Comparison of ENCODE assay signal across 17 cellular contexts in the genomic region with DNA sequence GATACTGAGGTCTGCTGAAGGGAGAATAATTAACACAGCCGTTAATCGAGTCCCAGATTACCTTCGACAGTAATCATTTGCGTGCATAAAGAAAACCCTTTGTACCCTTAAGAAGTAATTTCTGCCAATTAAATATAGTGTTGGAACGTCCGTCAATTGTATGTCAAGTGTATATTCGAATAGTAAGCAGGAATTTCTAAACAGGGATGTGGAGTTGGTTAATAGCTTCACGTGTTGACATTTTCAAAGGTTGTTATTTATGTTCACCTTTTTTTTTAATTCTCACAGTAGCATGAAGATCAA. TPM values are rescaled to one million over a fixed set of nuclear protein-coding genes. Genes with fewer than 3 reads are reported as not detected.
A peak's percentile ranks its signal among the peaks of the same experiment; 100 is the strongest.
DNase-seq lines count a peak whose midpoint lies in the region; ATAC-seq, FAIRE-seq and TF ChIP-seq lines count a peak whose summit lies in the region.
"Had no signal": no experiment of that assay in that cellular context is flagged by ENCODE, and none has a peak within 500 bp of the region (broad histone marks: within the 10 kb centered on the region; RNA-seq: fewer than 3 reads in every experiment).

No MANE protein-coding gene starts in this region.

- H3K27me3 ChIP-seq in iPS-20b (ENCODE audit: insufficient read depth, low read length): peaks cover 54% of the 10 kb centered on the region

- peak overlapping the region; percentile 56 for H3K4me3 Mint-ChIP-seq in stimulated activated effector memory CD8-positive, alpha-beta T cell treated with anti-CD3 and anti-CD28 coated beads, Interleukin-12 subunit alpha, Interleukin-12 subunit beta, amount 100 ng/mL, for 72 hours
- no peak overlapping the region for H3K4me3 Mint-ChIP-seq in activated CD8-positive, alpha-beta T cell treated with anti-CD3 and anti-CD28 coated beads, Interleukin-2, amount 10 ng/mL, durations not matched to agents 7 days and 5 days
- H3K4me3 Mint-ChIP-seq: CD8-positive, alpha-beta T cell had no signal

- peak overlapping the region; percentile 56 for H3K4me3 ChIP-seq in astrocyte of the cerebellum (ENCODE audit: low read depth, low read length)
- H3K4me3 ChIP-seq in iPS-20b (ENCODE audit: low read length): peak overlapping the region; percentile 83; the same call in 1 of the 2 replicates

- H3K36me3 ChIP-seq in iPS-20b (ENCODE audit: insufficient read depth, low read depth, low read length): no peaks in the 10 kb centered on the region
- H3K36me3 ChIP-seq: colonic mucosa had no signal

- no peak for ATAC-seq in stimulated activated effector memory CD8-positive, alpha-beta T cell treated with anti-CD3 and anti-CD28 coated beads, Interleukin-12 subunit alpha, Interleukin-12 subunit beta, amount 100 ng/mL, for 72 hours
- no peak for ATAC-seq in activated CD8-positive, alpha-beta T cell treated with anti-CD3 and anti-CD28 coated beads, Interleukin-2, amount 10 ng/mL, durations not matched to agents 7 days and 5 days
- ATAC-seq: CD8-positive, alpha-beta T cell had no signal

- H3K9ac ChIP-seq in iPS-20b (ENCODE audit: low read depth, low read length): no peak overlapping the region

- no peak overlapping the region for H3K27ac ChIP-seq in iPS-20b (ENCODE audit: low read length)
- H3K27ac ChIP-seq: colonic mucosa had no signal

- no peaks in the 10 kb centered on the region for H3K36me3 Mint-ChIP-seq in stimulated activated effector memory CD8-positive, alpha-beta T cell treated with anti-CD3 and anti-CD28 coated beads, Interleukin-12 subunit alpha, Interleukin-12 subunit beta, amount 100 ng/mL, for 72 hours
- H3K36me3 Mint-ChIP-seq in activated CD8-positive, alpha-beta T cell treated with anti-CD3 and anti-CD28 coated beads, Interleukin-2, amount 10 ng/mL, durations not matched to agents 7 days and 5 days (ENCODE audit: low read depth): peaks cover 4% of the 10 kb centered on the region
- H3K36me3 Mint-ChIP-seq: CD8-positive, alpha-beta T cell had no signal

- no peaks in the 10 kb centered on the region for H3K9me3 ChIP-seq in iPS-20b (ENCODE audit: insufficient read depth, low read depth, low read length)
- H3K9me3 ChIP-seq: colonic mucosa had no signal

- peak; percentile 26 for DNase-seq in DMS53 (lab: John Stamatoyannopoulos, UW)
- no peak for DNase-seq in DMS53 treated with DMSO at 0.1 percent for 48 hours (lab: John Stamatoyannopoulos, UW; ENCODE audit: unreplicated experiment)
- no peak for DNase-seq in astrocyte of the cerebellum (ENCODE audit: low read depth)
- no peak for DNase-seq in stimulated activated effector memory CD8-positive, alpha-beta T cell treated with anti-CD3 and anti-CD28 coated beads, Interleukin-12 subunit alpha, Interleukin-12 subunit beta, amount 100 ng/mL, for 72 hours (ENCODE audit: low spot score in 2 of 2)
- DNase-seq in NOMO-1 (lab: John Stamatoyannopoulos, UW; ENCODE audit: unreplicated experiment in 2 of 2): no peak
- no peak for DNase-seq in HTR-8/SVneo (ENCODE audit: insufficient read length, low spot score)
- DNase-seq in activated CD8-positive, alpha-beta T cell treated with anti-CD3 and anti-CD28 coated beads, Interleukin-2, amount 10 ng/mL, durations not matched to agents 7 days and 5 days: no peak
- DNase-seq: 8988T; activated CD4-positive, alpha-beta T cell treated with anti-CD3 and anti-CD28 coated beads for 48 hours; activated T-cell treated with anti-CD3 and anti-CD28 coated beads, Interleukin-2, amount 50 U/mL, for 24 hours; CD8-positive, alpha-beta T cell; colonic mucosa; stimulated activated CD4-positive, alpha-beta T cell treated with anti-CD3 and anti-CD28 coated beads, Interleukin-2, amount 100 ng/mL, for 24 hours; stimulated activated CD8-positive, alpha-beta memory T cell treated with anti-CD3 and anti-CD28 coated beads, Interleukin-4, amount 100 ng/mL, for 48 hours had no signal

- H3K4me1 ChIP-seq in iPS-20b (ENCODE audit: insufficient read depth, low read length): peaks cover 3% of the 10 kb centered on the region; the same call in 1 of the 2 replicates
- H3K4me1 ChIP-seq: colonic mucosa had no signal

- H3K9me3 Mint-ChIP-seq in stimulated activated effector memory CD8-positive, alpha-beta T cell treated with anti-CD3 and anti-CD28 coated beads, Interleukin-12 subunit alpha, Interleukin-12 subunit beta, amount 100 ng/mL, for 72 hours: peaks cover 8% of the 10 kb centered on the region
- no peaks in the 10 kb centered on the region for H3K9me3 Mint-ChIP-seq in activated CD8-positive, alpha-beta T cell treated with anti-CD3 and anti-CD28 coated beads, Interleukin-2, amount 10 ng/mL, durations not matched to agents 7 days and 5 days (ENCODE audit: insufficient read depth)

- no peak for TF ChIP-seq CTCF in astrocyte of the cerebellum (IDR thresholded peaks at IDR 0.05; ENCODE audit: low read depth, low read length, missing control alignments)

- peaks cover 33% of the 10 kb centered on the region for H3K27me3 Mint-ChIP-seq in activated CD8-positive, alpha-beta T cell treated with anti-CD3 and anti-CD28 coated beads, Interleukin-2, amount 10 ng/mL, durations not matched to agents 7 days and 5 days (ENCODE audit: low read depth)

- POLR2A ChIA-PET in activated CD8-positive, alpha-beta T cell treated with anti-CD3 and anti-CD28 coated beads, Interleukin-2, amount 10 ng/mL, durations not matched to agents 7 days and 5 days (lab: Charles Lee): no interaction called here

- no peak overlapping the region for H3K27ac Mint-ChIP-seq in stimulated activated effector memory CD8-positive, alpha-beta T cell treated with anti-CD3 and anti-CD28 coated beads, Interleukin-12 subunit alpha, Interleukin-12 subunit beta, amount 100 ng/mL, for 72 hours
- no peak overlapping the region for H3K27ac Mint-ChIP-seq in activated CD8-positive, alpha-beta T cell treated with anti-CD3 and anti-CD28 coated beads, Interleukin-2, amount 10 ng/mL, durations not matched to agents 7 days and 5 days
- H3K27ac Mint-ChIP-seq: activated T-cell treated with anti-CD3 and anti-CD28 coated beads, Interleukin-2, amount 50 U/mL, for 24 hours; CD8-positive, alpha-beta T cell had no signal

- CTCF ChIA-PET in activated CD8-positive, alpha-beta T cell treated with anti-CD3 and anti-CD28 coated beads, Interleukin-2, amount 10 ng/mL, durations not matched to agents 7 days and 5 days (lab: Charles Lee): no interaction called here

- no peak for FAIRE-seq in HTR-8/SVneo (lab: Jason Lieb, UNC)
- FAIRE-seq: urothelium cell line had no signal

- H3K4me1 Mint-ChIP-seq in stimulated activated effector memory CD8-positive, alpha-beta T cell treated with anti-CD3 and anti-CD28 coated beads, Interleukin-12 subunit alpha, Interleukin-12 subunit beta, amount 100 ng/mL, for 72 hours: no peaks in the 10 kb centered on the region
- no peaks in the 10 kb centered on the region for H3K4me1 Mint-ChIP-seq in activated CD8-positive, alpha-beta T cell treated with anti-CD3 and anti-CD28 coated beads, Interleukin-2, amount 10 ng/mL, durations not matched to agents 7 days and 5 days (ENCODE audit: low read depth)

- in situ Hi-C loops in astrocyte of the cerebellum (cut with HindIII; ENCODE audit: low sequenced_read_pairs): no loop called here

RNA-seq across cellular contexts. Expression of a gene that starts 0.8 kb away (rescaled TPM):
- total RNA-seq in activated CD8-positive, alpha-beta T cell treated with anti-CD3 and anti-CD28 coated beads, Interleukin-2, amount 10 ng/mL, durations not matched to agents 7 days and 5 days: not detected
- total RNA-seq: CD8-positive, alpha-beta T cell; T-helper 2 cell treated with Interferon-gamma antibody and Interleukin-4, amounts not matched to agents 100 ng/mL and 5 ng/mL, for 36 hours had no signal
